ENCODE assay signal across 27 cellular contexts in genomic region chr14:92982941-92983340, GRCh38. TPM values are rescaled to one million over a fixed set of nuclear protein-coding genes. Genes with fewer than 3 reads are reported as not detected.
DNase-seq lines count a peak whose midpoint lies in the region; ATAC-seq, FAIRE-seq and TF ChIP-seq lines count a peak whose summit lies in the region.
"Had no signal": no experiment of that assay in that cellular context is flagged by ENCODE, and none has a peak within 500 bp of the region (broad histone marks: within the 10 kb centered on the region; RNA-seq: fewer than 3 reads in every experiment).

No MANE protein-coding gene starts in this region.

- no peak overlapping the region for H3K4me2 ChIP-seq in astrocyte (ENCODE audit: low read length)

- H3K79me2 ChIP-seq in astrocyte (ENCODE audit: insufficient read depth, low read length) = no peaks in the 10 kb centered on the region

- peak; percentile 39 to 61 for ATAC-seq in gastrocnemius medialis
- no peak for ATAC-seq in CD8-positive, alpha-beta T cell
- ATAC-seq: T-cell had no signal

- peak; percentile 15 for DNase-seq in HK-2 (ENCODE audit: unreplicated experiment)
- DNase-seq in astrocyte (ENCODE audit: low read depth) = peak; percentile 33
- DNase-seq in kidney tubule cell (ENCODE audit: low spot score) = peak; percentile 55
- no peak for DNase-seq in gastrocnemius medialis
- DNase-seq in coronary artery (ENCODE audit: low spot score) = no peak
- no peak for DNase-seq in GM13977 (ENCODE audit: low spot score)
- no peak for DNase-seq in KBM-7
- DNase-seq in CD8-positive, alpha-beta T cell = no peak
- DNase-seq: ACHN; activated B cell treated with CpG ODN at 0.5 μM for 24 hours; activated CD4-positive, alpha-beta T cell treated with anti-CD3 and anti-CD28 coated beads, Interleukin-2, amount 50 U/mL, for 1 hour; BE2C; DMS153; effector CD4-positive, alpha-beta T cell; GOT3; head of caudate nucleus; NCI-H1092 treated with DMSO at 0.1 percent for 48 hours; NCI-H2081; NCI-H2227 treated with DMSO at 0.1 percent for 48 hours; NCI-H69; stomach; T-cell had no signal

- no peaks in the 10 kb centered on the region for H3K27me3 Mint-ChIP-seq in astrocyte (ENCODE audit: low read depth, unreplicated experiment)
- no peaks in the 10 kb centered on the region for H3K27me3 Mint-ChIP-seq in CD8-positive, alpha-beta T cell (ENCODE audit: low read depth)
- H3K27me3 Mint-ChIP-seq: activated B cell treated with CpG ODN at 0.5 μM for 24 hours; activated naive CD4-positive, alpha-beta T cell treated with anti-CD3 and anti-CD28 coated beads, Interleukin-2, amount 50 U/mL, for 24 hours; progenitor cell of endocrine pancreas; T-cell had no signal

- H3K9me3 ChIP-seq in astrocyte (ENCODE audit: insufficient read depth, low read depth, low read length) = peaks cover 8% of the 10 kb centered on the region
- peaks cover 0 to 6% (median 0%) of the 10 kb centered on the region in 3 donors for H3K9me3 ChIP-seq in gastrocnemius medialis
- H3K9me3 ChIP-seq in CD8-positive, alpha-beta T cell (ENCODE audit: low read length) = peaks cover 13% of the 10 kb centered on the region

- H3K4me3 ChIP-seq in astrocyte (ENCODE audit: insufficient read depth, low read depth, low read length) (no peak overlapping the region), gastrocnemius medialis (no peak overlapping the region), coronary artery (no peak overlapping the region)
- no peak overlapping the region for H3K4me3 ChIP-seq in CD8-positive, alpha-beta T cell (ENCODE audit: low read depth, low read length)
- H3K4me3 ChIP-seq: stomach, tibial nerve had no signal

- H3K4me1 ChIP-seq in astrocyte (ENCODE audit: insufficient read depth, low read length) = peaks cover 6% of the 10 kb centered on the region
- peaks cover 4 to 8% of the 10 kb centered on the region in 2 donors for H3K4me1 ChIP-seq in gastrocnemius medialis
- no peaks in the 10 kb centered on the region for H3K4me1 ChIP-seq in CD8-positive, alpha-beta T cell (ENCODE audit: insufficient read depth, low read length)

- TF ChIP-seq CTCF in astrocyte (IDR thresholded peaks at IDR 0.05; ENCODE audit: insufficient read depth, low read depth, low read length) = no peak
- TF ChIP-seq CTCF in gastrocnemius medialis (IDR thresholded peaks at IDR 0.05 in 4 of 5, conservative IDR thresholded peaks at IDR 0.05 in 1 of 5) = no peak
- TF ChIP-seq CTCF in coronary artery (IDR thresholded peaks at IDR 0.05) = no peak
- no peak for TF ChIP-seq CTCF in GM13977 (IDR thresholded peaks at IDR 0.05; ENCODE audit: extremely low read depth, insufficient read depth, missing control alignments)
- no peak for TF ChIP-seq CTCF in CD8-positive, alpha-beta T cell (IDR thresholded peaks at IDR 0.05)

- H3K36me3 Mint-ChIP-seq in astrocyte (ENCODE audit: low read depth, unreplicated experiment) = peaks cover 21% of the 10 kb centered on the region
- H3K36me3 Mint-ChIP-seq in CD8-positive, alpha-beta T cell = peaks cover 74% of the 10 kb centered on the region

- no peak overlapping the region for H2AFZ ChIP-seq in astrocyte (ENCODE audit: low read depth, low read length)

- H3K36me3 ChIP-seq in astrocyte (ENCODE audit: insufficient read depth, low read length) (no peaks in the 10 kb centered on the region), gastrocnemius medialis (peaks cover 0 to 5% of the 10 kb centered on the region in 2 donors)
- no peaks in the 10 kb centered on the region for H3K36me3 ChIP-seq in CD8-positive, alpha-beta T cell (ENCODE audit: insufficient read depth, low read length)

- H3K4me1 Mint-ChIP-seq in astrocyte (ENCODE audit: low read depth, unreplicated experiment) = peaks cover 10% of the 10 kb centered on the region
- no peaks in the 10 kb centered on the region for H3K4me1 Mint-ChIP-seq in CD8-positive, alpha-beta T cell (ENCODE audit: low read depth)
- H3K4me1 Mint-ChIP-seq: activated naive CD4-positive, alpha-beta T cell treated with anti-CD3 and anti-CD28 coated beads, Interleukin-2, amount 50 U/mL, for 24 hours; T-cell had no signal

- POLR2A ChIA-PET in CD8-positive, alpha-beta T cell (lab: Charles Lee) = no interaction called here

- TF ChIP-seq POLR2A in gastrocnemius medialis (IDR thresholded peaks at IDR 0.05) = no peak

- H3K27ac ChIP-seq in astrocyte (ENCODE audit: low read depth, low read length) = no peak overlapping the region
- H3K27ac ChIP-seq in gastrocnemius medialis = no peak overlapping the region
- no peak overlapping the region for H3K27ac ChIP-seq in coronary artery
- no peak overlapping the region for H3K27ac ChIP-seq in CD8-positive, alpha-beta T cell (ENCODE audit: low read depth, low read length)
- H3K27ac ChIP-seq: stomach had no signal

- peak overlapping the region; percentile 29 for H3K27ac Mint-ChIP-seq in astrocyte (ENCODE audit: unreplicated experiment)
- no peak overlapping the region for H3K27ac Mint-ChIP-seq in CD8-positive, alpha-beta T cell
- H3K27ac Mint-ChIP-seq: activated B cell treated with CpG ODN at 0.5 μM for 24 hours; activated naive CD4-positive, alpha-beta T cell treated with anti-CD3 and anti-CD28 coated beads, Interleukin-2, amount 50 U/mL, for 24 hours; progenitor cell of endocrine pancreas; T-cell had no signal

- H3K4me3 Mint-ChIP-seq in astrocyte (ENCODE audit: unreplicated experiment) = no peak overlapping the region
- H3K4me3 Mint-ChIP-seq in CD8-positive, alpha-beta T cell = no peak overlapping the region
- H3K4me3 Mint-ChIP-seq: activated B cell treated with CpG ODN at 0.5 μM for 24 hours; activated naive CD4-positive, alpha-beta T cell treated with anti-CD3 and anti-CD28 coated beads, Interleukin-2, amount 50 U/mL, for 24 hours; T-cell had no signal

- CTCF ChIA-PET in CD8-positive, alpha-beta T cell (lab: Charles Lee) = interaction anchor here (1.2 to 1.5 kb wide), 2 partner anchors 130 to 149 kb away, joined by 3 to 4 read pairs; no protein-coding TSS in a partner anchor

- FAIRE-seq in astrocyte (lab: Jason Lieb, UNC) = no peak

- peaks cover 27% of the 10 kb centered on the region for H3K9me3 Mint-ChIP-seq in astrocyte (ENCODE audit: unreplicated experiment)
- peaks cover 10% of the 10 kb centered on the region for H3K9me3 Mint-ChIP-seq in CD8-positive, alpha-beta T cell

- in situ Hi-C loops in gastrocnemius medialis (cut with MboI; ENCODE audit: low sequenced_read_pairs in 4 of 4) = no loop called here
- in situ Hi-C loops in GM13977 (cut with MboI; ENCODE audit: low pct_unique_long_range_greater_than_20kb, low sequenced_read_pairs, unreplicated experiment) = no loop called here
- in situ Hi-C loops in KBM-7 (cut with MboI; ENCODE audit: low pct_unique_long_range_greater_than_20kb, low sequenced_read_pairs) = no loop called here

- intact Hi-C loops in gastrocnemius medialis (cut with DNase I; ENCODE audit: low total_unique reads) = no loop called here
- intact Hi-C loops in CD8-positive, alpha-beta T cell (cut with DNase I, micrococcal nuclease) = no loop called here

- peaks cover 7% of the 10 kb centered on the region for H4K20me1 ChIP-seq in astrocyte (ENCODE audit: insufficient read depth, low read length)

- H3K27me3 ChIP-seq in astrocyte (ENCODE audit: insufficient read depth, low read length) = no peaks in the 10 kb centered on the region
- no peaks in the 10 kb centered on the region for H3K27me3 ChIP-seq in gastrocnemius medialis
- H3K27me3 ChIP-seq in CD8-positive, alpha-beta T cell (ENCODE audit: insufficient read depth, low read length) = no peaks in the 10 kb centered on the region
- H3K27me3 ChIP-seq: BE2C, stomach, tibial nerve had no signal

- H3K9ac ChIP-seq in astrocyte (ENCODE audit: low read length) = no peak overlapping the region

RNA-seq across cellular contexts. Expression of gene CHGA, which starts 60.0 kb away (rescaled TPM):
- total RNA-seq in astrocyte = not detected in 2 replicates
- total RNA-seq in gastrocnemius medialis = under 1 TPM in 2 of 4 donors, not detected in 2; 0.22 to 0.25 TPM
- total RNA-seq in CD8-positive, alpha-beta T cell = not detected
- total RNA-seq: activated B cell treated with CpG ODN at 0.5 μM for 24 hours, epithelial cell of proximal tubule, RPMI7951, tibial nerve had no signal

Comparison
In these comparisons a context has a peak if more than half of its experiments do, and no peak if none do; other contexts are left out.
1. DNase-seq: peak in HK-2 (single experiment), astrocyte (single experiment) and kidney tubule cell (single experiment); none in gastrocnemius medialis (0 of 2), coronary artery (single experiment), GM13977 (single experiment), KBM-7 (single experiment) and CD8-positive, alpha-beta T cell (0 of 7).